Comparison of ENCODE assay signal across 1 cellular context in the genomic region with DNA sequence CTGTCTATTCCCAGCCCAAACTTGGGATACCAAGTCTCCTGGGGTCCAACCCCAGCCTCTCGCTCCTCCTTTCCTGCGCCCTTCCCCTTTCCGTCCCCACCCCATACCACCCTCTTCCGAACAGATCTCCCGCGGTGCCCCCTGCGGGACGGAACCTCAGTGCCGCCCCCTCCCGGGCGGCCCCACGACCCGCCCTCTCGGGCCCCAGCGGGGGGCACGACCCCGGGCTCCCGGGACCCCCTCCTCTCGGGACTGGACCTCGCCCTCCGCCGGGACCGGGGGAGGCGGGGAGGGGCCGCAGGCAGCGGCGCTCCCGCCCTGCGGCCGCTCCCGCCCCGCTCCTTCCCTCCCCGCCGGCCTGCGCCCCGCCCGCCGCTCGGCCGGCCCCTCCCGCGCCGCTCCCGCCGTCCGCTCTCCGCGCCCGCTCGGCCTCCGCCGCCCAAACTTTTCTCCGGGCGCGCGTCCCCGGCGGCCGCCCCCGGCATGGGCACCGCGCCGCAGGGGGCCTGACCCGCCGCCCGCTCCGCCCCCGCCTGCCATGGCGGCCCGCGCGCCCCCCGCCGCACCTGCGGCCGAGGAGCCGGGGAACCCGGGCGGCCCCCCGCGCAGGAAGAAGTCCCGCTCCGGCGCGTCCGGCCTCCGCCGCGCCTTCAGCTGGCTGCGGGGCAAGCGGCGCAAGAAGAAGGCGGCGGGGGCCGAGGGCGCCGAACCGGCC.
TF ChIP-seq lines count a peak whose summit lies in the region.

No MANE protein-coding gene starts in this region.

TF ChIP-seq in HepG2, 621 proteins besides CTCF, POLR2A, EP300 and RAD21 (continued from another document and continues in another):
- TF ChIP-seq, protein P1, sequence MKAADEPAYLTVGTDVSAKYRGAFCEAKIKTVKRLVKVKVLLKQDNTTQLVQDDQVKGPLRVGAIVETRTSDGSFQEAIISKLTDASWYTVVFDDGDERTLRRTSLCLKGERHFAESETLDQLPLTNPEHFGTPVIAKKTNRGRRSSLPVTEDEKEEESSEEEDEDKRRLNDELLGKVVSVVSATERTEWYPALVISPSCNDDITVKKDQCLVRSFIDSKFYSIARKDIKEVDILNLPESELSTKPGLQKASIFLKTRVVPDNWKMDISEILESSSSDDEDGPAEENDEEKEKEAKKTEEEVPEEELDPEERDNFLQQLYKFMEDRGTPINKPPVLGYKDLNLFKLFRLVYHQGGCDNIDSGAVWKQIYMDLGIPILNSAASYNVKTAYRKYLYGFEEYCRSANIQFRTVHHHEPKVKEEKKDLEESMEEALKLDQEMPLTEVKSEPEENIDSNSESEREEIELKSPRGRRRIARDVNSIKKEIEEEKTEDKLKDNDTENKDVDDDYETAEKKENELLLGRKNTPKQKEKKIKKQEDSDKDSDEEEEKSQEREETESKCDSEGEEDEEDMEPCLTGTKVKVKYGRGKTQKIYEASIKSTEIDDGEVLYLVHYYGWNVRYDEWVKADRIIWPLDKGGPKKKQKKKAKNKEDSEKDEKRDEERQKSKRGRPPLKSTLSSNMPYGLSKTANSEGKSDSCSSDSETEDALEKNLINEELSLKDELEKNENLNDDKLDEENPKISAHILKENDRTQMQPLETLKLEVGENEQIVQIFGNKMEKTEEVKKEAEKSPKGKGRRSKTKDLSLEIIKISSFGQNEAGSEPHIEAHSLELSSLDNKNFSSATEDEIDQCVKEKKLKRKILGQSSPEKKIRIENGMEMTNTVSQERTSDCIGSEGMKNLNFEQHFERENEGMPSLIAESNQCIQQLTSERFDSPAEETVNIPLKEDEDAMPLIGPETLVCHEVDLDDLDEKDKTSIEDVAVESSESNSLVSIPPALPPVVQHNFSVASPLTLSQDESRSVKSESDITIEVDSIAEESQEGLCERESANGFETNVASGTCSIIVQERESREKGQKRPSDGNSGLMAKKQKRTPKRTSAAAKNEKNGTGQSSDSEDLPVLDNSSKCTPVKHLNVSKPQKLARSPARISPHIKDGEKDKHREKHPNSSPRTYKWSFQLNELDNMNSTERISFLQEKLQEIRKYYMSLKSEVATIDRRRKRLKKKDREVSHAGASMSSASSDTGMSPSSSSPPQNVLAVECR (CRISPR knock-in tag; IDR thresholded peaks at IDR 0.05; ENCODE audit: borderline replicate concordance), result peak; percentile 26; the same call in 1 of the 2 replicates
- TF ChIP-seq, protein P2, sequence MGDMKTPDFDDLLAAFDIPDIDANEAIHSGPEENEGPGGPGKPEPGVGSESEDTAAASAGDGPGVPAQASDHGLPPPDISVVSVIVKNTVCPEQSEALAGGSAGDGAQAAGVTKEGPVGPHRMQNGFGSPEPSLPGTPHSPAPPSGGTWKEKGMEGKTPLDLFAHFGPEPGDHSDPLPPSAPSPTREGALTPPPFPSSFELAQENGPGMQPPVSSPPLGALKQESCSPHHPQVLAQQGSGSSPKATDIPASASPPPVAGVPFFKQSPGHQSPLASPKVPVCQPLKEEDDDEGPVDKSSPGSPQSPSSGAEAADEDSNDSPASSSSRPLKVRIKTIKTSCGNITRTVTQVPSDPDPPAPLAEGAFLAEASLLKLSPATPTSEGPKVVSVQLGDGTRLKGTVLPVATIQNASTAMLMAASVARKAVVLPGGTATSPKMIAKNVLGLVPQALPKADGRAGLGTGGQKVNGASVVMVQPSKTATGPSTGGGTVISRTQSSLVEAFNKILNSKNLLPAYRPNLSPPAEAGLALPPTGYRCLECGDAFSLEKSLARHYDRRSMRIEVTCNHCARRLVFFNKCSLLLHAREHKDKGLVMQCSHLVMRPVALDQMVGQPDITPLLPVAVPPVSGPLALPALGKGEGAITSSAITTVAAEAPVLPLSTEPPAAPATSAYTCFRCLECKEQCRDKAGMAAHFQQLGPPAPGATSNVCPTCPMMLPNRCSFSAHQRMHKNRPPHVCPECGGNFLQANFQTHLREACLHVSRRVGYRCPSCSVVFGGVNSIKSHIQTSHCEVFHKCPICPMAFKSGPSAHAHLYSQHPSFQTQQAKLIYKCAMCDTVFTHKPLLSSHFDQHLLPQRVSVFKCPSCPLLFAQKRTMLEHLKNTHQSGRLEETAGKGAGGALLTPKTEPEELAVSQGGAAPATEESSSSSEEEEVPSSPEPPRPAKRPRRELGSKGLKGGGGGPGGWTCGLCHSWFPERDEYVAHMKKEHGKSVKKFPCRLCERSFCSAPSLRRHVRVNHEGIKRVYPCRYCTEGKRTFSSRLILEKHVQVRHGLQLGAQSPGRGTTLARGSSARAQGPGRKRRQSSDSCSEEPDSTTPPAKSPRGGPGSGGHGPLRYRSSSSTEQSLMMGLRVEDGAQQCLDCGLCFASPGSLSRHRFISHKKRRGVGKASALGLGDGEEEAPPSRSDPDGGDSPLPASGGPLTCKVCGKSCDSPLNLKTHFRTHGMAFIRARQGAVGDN (CRISPR knock-in tag; IDR thresholded peaks at IDR 0.05), result peak; percentile 24
- TF ChIP-seq ZC3H4 (CRISPR knock-in tag; IDR thresholded peaks at IDR 0.05; ENCODE audit: borderline replicate concordance) (no peak), CEBPB (IDR thresholded peaks at IDR 0.05; ENCODE audit: borderline replicate concordance, low read depth, low read length) (no peak), TARDBP (CRISPR knock-in tag; IDR thresholded peaks at IDR 0.05) (0 out of 2 replicates have a peak, but pooled peaks have one; percentile 42), RFX5 (IDR thresholded peaks at IDR 0.05; ENCODE audit: low read depth, low read length) (no peak), ZNF784 (CRISPR knock-in tag; IDR thresholded peaks at IDR 0.05; ENCODE audit: borderline replicate concordance) (no peak), EEA1 (CRISPR knock-in tag; IDR thresholded peaks at IDR 0.05; ENCODE audit: borderline replicate concordance) (no peak), FOXO4 (CRISPR knock-in tag; conservative IDR thresholded peaks at IDR 0.05) (no peak), THRA (CRISPR knock-in tag; IDR thresholded peaks at IDR 0.05; ENCODE audit: borderline replicate concordance) (peak; percentile 12; the same call in 1 of the 2 replicates), U2AF1 (optimal IDR thresholded peaks at IDR 0.05; ENCODE audit: low read depth, low read length) (no peak), ATF7-NPFF (CRISPR knock-in tag; IDR thresholded peaks at IDR 0.05; ENCODE audit: low read depth) (no peak), GTF2F1 (IDR thresholded peaks at IDR 0.05; ENCODE audit: low read length) (no peak), NCOA1 (CRISPR knock-in tag; IDR thresholded peaks at IDR 0.05) (no peak), ISX (CRISPR knock-in tag; conservative IDR thresholded peaks at IDR 0.05) (no peak), CREBL2 (CRISPR knock-in tag; IDR thresholded peaks at IDR 0.05; ENCODE audit: borderline replicate concordance) (no peak), NR2F1 (CRISPR knock-in tag; IDR thresholded peaks at IDR 0.05) (peak; percentile 42 to 57; a peak in 2 of 4 replicates), PREB (CRISPR knock-in tag; IDR thresholded peaks at IDR 0.05) (no peak), CSRNP2 (CRISPR knock-in tag; conservative IDR thresholded peaks at IDR 0.05; ENCODE audit: low read depth) (no peak), ZNF234 (CRISPR knock-in tag; conservative IDR thresholded peaks at IDR 0.05) (no peak), EHMT2 (IDR thresholded peaks at IDR 0.05; ENCODE audit: borderline replicate concordance, low read depth, low read length) (no peak), NFE2 (CRISPR knock-in tag; IDR thresholded peaks at IDR 0.05) (no peak), ASH2L (IDR thresholded peaks at IDR 0.05; ENCODE audit: insufficient read length, low read depth, low read length) (peak; percentile 49), ARNT (IDR thresholded peaks at IDR 0.05) (no peak), FOXK1 (CRISPR knock-in tag; IDR thresholded peaks at IDR 0.05; ENCODE audit: borderline replicate concordance, low read depth) (no peak), KLF15 (CRISPR knock-in tag; IDR thresholded peaks at IDR 0.05; ENCODE audit: borderline replicate concordance) (no peak), ZNF451 (CRISPR knock-in tag; IDR thresholded peaks at IDR 0.05) (no peak), PHF21A (CRISPR knock-in tag; IDR thresholded peaks at IDR 0.05) (0 out of 2 replicates have a peak, but pooled peaks have one; percentile 15), ZBTB25 (CRISPR knock-in tag; IDR thresholded peaks at IDR 0.05) (peak; percentile 71; the same call in 1 of the 2 replicates), PLRG1 (conservative IDR thresholded peaks at IDR 0.05) (no peak)
- TF ChIP-seq, protein P3, sequence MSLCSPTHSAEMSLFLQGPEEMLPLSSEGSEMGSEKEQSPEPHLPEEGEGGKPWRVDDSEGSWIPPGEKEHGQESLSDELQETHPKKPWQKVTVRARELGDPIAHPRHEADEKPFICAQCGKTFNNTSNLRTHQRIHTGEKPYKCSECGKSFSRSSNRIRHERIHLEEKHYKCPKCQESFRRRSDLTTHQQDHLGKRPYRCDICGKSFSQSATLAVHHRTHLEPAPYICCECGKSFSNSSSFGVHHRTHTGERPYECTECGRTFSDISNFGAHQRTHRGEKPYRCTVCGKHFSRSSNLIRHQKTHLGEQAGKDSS (CRISPR knock-in tag; IDR thresholded peaks at IDR 0.05; ENCODE audit: borderline replicate concordance, low read depth), result no peak
- TF ChIP-seq, protein P4, sequence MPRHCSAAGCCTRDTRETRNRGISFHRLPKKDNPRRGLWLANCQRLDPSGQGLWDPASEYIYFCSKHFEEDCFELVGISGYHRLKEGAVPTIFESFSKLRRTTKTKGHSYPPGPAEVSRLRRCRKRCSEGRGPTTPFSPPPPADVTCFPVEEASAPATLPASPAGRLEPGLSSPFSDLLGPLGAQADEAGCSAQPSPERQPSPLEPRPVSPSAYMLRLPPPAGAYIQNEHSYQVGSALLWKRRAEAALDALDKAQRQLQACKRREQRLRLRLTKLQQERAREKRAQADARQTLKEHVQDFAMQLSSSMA (CRISPR knock-in tag; IDR thresholded peaks at IDR 0.05), result no peak
- TF ChIP-seq, protein P5, sequence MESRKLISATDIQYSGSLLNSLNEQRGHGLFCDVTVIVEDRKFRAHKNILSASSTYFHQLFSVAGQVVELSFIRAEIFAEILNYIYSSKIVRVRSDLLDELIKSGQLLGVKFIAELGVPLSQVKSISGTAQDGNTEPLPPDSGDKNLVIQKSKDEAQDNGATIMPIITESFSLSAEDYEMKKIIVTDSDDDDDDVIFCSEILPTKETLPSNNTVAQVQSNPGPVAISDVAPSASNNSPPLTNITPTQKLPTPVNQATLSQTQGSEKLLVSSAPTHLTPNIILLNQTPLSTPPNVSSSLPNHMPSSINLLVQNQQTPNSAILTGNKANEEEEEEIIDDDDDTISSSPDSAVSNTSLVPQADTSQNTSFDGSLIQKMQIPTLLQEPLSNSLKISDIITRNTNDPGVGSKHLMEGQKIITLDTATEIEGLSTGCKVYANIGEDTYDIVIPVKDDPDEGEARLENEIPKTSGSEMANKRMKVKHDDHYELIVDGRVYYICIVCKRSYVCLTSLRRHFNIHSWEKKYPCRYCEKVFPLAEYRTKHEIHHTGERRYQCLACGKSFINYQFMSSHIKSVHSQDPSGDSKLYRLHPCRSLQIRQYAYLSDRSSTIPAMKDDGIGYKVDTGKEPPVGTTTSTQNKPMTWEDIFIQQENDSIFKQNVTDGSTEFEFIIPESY (CRISPR knock-in tag; IDR thresholded peaks at IDR 0.05), result no peak
